ENCODE assay signal across 8 cellular contexts in the genomic region with DNA sequence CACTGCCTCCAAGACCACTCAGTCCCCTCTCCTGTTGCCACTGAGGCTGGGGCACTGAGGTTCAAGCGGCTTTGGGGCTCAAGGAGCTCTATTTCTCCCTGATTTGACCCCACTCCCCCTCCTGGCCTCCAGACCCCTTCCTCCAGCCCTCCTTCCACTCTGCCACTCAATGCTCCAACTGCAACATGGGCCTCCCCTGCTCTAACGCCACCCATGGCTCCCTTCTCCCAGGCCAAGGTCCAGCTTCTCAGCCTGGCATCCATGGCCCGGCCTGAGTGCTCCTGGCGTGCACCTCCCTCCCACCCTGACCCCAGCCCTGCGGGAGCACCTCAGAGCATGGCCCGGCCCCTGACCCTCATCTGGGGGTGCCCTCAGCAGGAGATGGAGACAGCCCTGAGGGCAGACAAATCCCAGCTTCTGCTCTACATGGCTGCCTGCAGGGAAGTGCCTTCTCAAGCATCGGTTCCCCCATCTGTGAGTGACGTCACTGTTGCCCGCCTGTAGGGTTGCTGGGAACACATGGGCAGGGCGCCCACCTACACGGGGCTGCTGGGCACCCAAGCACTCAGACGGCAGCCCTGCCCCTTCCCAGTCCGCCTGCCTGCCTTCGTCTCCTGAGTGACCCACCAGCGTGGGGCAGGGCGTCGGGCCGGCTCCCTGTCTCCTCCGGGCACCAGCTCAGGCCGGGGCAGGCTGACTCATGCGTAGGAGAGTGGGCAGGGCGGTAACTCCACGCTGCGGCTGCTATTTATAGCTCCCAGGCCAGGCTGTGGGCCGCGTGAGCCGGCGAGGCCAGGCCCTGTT.
DNase-seq lines count a peak whose midpoint lies in the region; TF ChIP-seq lines count a peak whose summit lies in the region.

No MANE protein-coding gene starts in this region.

- peak; percentile 96 for DNase-seq in AG08395 (ENCODE audit: low spot score)
- DNase-seq in NCI-H2227 (lab: John Stamatoyannopoulos, UW; ENCODE audit: unreplicated experiment), result peak; percentile 16
- DNase-seq in coronary artery (ENCODE audit: low spot score), result peak; percentile 85
- peak; percentile 49 for DNase-seq in middle frontal gyrus (ENCODE audit: extremely low spot score, low spot score)
- no peak for DNase-seq in activated CD4-positive, alpha-beta T cell treated with anti-CD3 and anti-CD28 coated beads for 48 hours
- DNase-seq in activated CD8-positive, alpha-beta memory T cell treated with anti-CD3 and anti-CD28 coated beads for 24 hours, result no peak
- DNase-seq in NCI-H526 (lab: John Stamatoyannopoulos, UW), result no peak
- no peak for DNase-seq in GM20000 (ENCODE audit: low spot score)

- TF ChIP-seq CTCF in coronary artery (IDR thresholded peaks at IDR 0.05), result no peak
- no peak for TF ChIP-seq CTCF in GM20000 (IDR thresholded peaks at IDR 0.05; ENCODE audit: extremely low read depth, missing control alignments)

- H3K4me3 ChIP-seq in coronary artery, result peak overlapping the region; percentile 48

- H3K27ac ChIP-seq in coronary artery, result peak overlapping the region; percentile 65 to 74

Comparison
In these comparisons a context has a peak if more than half of its experiments do, and no peak if none do; other contexts are left out.
1. DNase-seq: peak in AG08395 (single experiment), NCI-H2227 (single experiment), coronary artery (single experiment) and middle frontal gyrus (single experiment); none in activated CD4-positive, alpha-beta T cell treated with anti-CD3 and anti-CD28 coated beads for 48 hours (single experiment), activated CD8-positive, alpha-beta memory T cell treated with anti-CD3 and anti-CD28 coated beads for 24 hours (single experiment), NCI-H526 (0 of 2) and GM20000 (single experiment).